30 cellular contexts compared by ENCODE assay signal in genomic region chr1:110489973-110490542, GRCh38. TPM values are rescaled to one million over a fixed set of nuclear protein-coding genes. Genes with fewer than 3 reads are reported as not detected.
"Had no signal": no experiment of that assay in that cellular context is flagged by ENCODE, and none has a peak within 500 bp of the region (broad histone marks: within the 10 kb centered on the region; RNA-seq: fewer than 3 reads in every experiment).

No MANE protein-coding gene starts in this region.

- H3K27ac ChIP-seq: brain microvascular endothelial cell, cardiac muscle cell, SJCRH30, SK-N-MC had no signal

- FAIRE-seq: TTC549 had no signal

- H3K27me3 ChIP-seq: brain microvascular endothelial cell, cardiac muscle cell had no signal

- H3K4me1 ChIP-seq: SJCRH30 had no signal

- H3K4me3 ChIP-seq: cardiac muscle cell, SJCRH30, SK-N-MC had no signal

- H3K36me3 ChIP-seq: brain microvascular endothelial cell, cardiac muscle cell, SJCRH30 had no signal

- H3K9me3 ChIP-seq: SJCRH30 had no signal

- ATAC-seq: activated CD4-positive, alpha-beta T cell treated with anti-CD3 and anti-CD28 coated beads for 36 hours; activated CD4-positive, CD25-positive, alpha-beta regulatory T cell treated with anti-CD3 and anti-CD28 coated beads, Interleukin-2, amount 50 U/mL, for 24 hours; activated CD8-positive, alpha-beta T cell treated with anti-CD3 and anti-CD28 coated beads, Interleukin-2, amount 10 ng/mL, durations not matched to agents 7 days and 5 days had no signal

- DNase-seq: activated CD4-positive, alpha-beta T cell treated with anti-CD3 and anti-CD28 coated beads for 36 hours; activated CD4-positive, alpha-beta T cell treated with anti-CD3 and anti-CD28 coated beads, Interleukin-2, amount 10 ng/mL, durations not matched to agents 7 days and 5 days; activated CD4-positive, alpha-beta T cell treated with anti-CD3 and anti-CD28 coated beads, Interleukin-2, amount 50 U/mL, for 48 hours; activated CD8-positive, alpha-beta T cell treated with anti-CD3 and anti-CD28 coated beads, Interleukin-2, amount 10 ng/mL, durations not matched to agents 7 days and 5 days; activated gamma-delta T cell; activated naive CD4-positive, alpha-beta T cell treated with Interleukin-2 at 50 U/mL for 16 hours; activated T-cell treated with anti-CD3 and anti-CD28 coated beads, Interleukin-2, amount 50 U/mL, for 24 hours; aorta; brain microvascular endothelial cell; NCI-H1105 treated with DMSO at 0.1 percent for 48 hours; NCI-H1436; NCI-H1694; NCI-H2029; NCI-H345; NCI-H524 treated with DMSO at 0.1 percent for 48 hours; NCI-H748 treated with DMSO at 0.1 percent for 48 hours; NK-92 treated with Interleukin-12 subunit alpha and Interleukin-12 subunit beta, amount 100 ng/mL, for 24 hours; SHP77; SJCRH30; T1000 had no signal

RNA-seq across cellular contexts. Expression of gene KCNA10, which starts 28.9 kb away (rescaled TPM):
- total RNA-seq: activated CD4-positive, alpha-beta T cell treated with anti-CD3 and anti-CD28 coated beads for 36 hours; activated CD4-positive, alpha-beta T cell treated with anti-CD3 and anti-CD28 coated beads, Interleukin-2, amount 10 ng/mL, durations not matched to agents 7 days and 5 days; activated CD8-positive, alpha-beta T cell treated with anti-CD3 and anti-CD28 coated beads, Interleukin-2, amount 10 ng/mL, durations not matched to agents 7 days and 5 days; activated T-helper 2 cell treated with anti-CD3 and anti-CD28 coated beads, Interferon-gamma antibody, Interleukin-2, Interleukin-4, amounts not matched to agents 10 μg/mL and 5 μg/mL and 100 μg/mL, durations not matched to agents 14 hours and 24 hours and 36 hours; aorta; cardiac muscle cell; chondrocyte; MCF 10A; NCI-H460; SJCRH30; T-helper 1 cell treated with Interleukin-12 subunit alpha and Interleukin-12 subunit beta and Interleukin-4 antibody, amounts not matched to agents 30 ng/mL and 1 ng/mL, for 36 hours; T-helper 2 cell treated with Interferon-gamma antibody and Interleukin-4, amounts not matched to agents 100 ng/mL and 5 ng/mL, for 36 hours had no signal
- polyA plus RNA-seq: aorta, cardiac muscle cell had no signal

RNA-seq across cellular contexts. Expression of gene PROK1, which starts 39.1 kb away (rescaled TPM):
- total RNA-seq: activated CD4-positive, alpha-beta T cell treated with anti-CD3 and anti-CD28 coated beads for 36 hours; activated CD4-positive, alpha-beta T cell treated with anti-CD3 and anti-CD28 coated beads, Interleukin-2, amount 10 ng/mL, durations not matched to agents 7 days and 5 days; activated CD8-positive, alpha-beta T cell treated with anti-CD3 and anti-CD28 coated beads, Interleukin-2, amount 10 ng/mL, durations not matched to agents 7 days and 5 days; activated T-helper 2 cell treated with anti-CD3 and anti-CD28 coated beads, Interferon-gamma antibody, Interleukin-2, Interleukin-4, amounts not matched to agents 10 μg/mL and 5 μg/mL and 100 μg/mL, durations not matched to agents 14 hours and 24 hours and 36 hours; chondrocyte; MCF 10A; NCI-H460; SJCRH30; T-helper 2 cell treated with Interferon-gamma antibody and Interleukin-4, amounts not matched to agents 100 ng/mL and 5 ng/mL, for 36 hours had no signal
- polyA plus RNA-seq: cardiac muscle cell had no signal
